In the genomic region with DNA sequence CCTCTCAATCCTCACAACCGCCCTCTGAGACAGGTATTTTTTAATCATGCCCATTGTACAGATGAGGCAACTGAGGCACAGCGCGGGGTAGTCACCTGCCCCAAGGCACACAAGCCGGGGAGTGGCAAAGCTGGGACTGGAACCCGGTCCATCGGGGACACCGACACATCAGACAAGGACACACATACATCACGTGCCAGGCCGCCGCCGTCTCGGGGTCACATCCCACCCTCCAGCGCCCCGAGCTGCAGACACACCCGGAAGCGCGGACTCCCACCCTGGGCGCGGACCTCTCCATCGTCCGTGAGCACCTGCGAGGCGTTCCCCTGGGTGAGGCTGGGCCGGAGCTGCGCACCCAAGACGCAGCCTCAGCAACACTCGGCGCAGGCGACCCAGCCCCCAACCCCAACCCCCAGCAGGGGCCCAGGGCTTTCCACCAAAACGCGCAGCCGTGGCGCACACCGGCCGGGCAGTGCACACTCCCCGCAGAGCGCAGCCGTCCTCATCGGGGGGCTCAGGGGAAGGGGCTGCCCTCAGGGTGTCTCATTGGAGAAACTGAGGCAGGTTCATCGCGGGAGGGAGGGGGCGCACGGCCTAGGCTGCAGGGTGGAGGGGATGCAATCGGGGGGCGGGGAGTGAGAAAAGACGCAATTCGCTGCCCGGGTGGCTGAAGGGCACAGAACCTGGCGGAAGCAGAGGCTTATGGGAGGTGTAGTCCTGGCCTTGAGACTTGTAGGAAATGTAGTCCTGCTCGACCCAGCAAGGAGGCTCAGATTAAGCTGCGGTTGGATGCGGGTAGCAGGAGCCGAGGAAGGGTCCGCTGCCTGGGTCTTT, we compare ENCODE assay signal across 8 cellular contexts. TPM values are rescaled to one million over a fixed set of nuclear protein-coding genes. Genes with fewer than 3 reads are reported as not detected.
DNase-seq lines count a peak whose midpoint lies in the region; ATAC-seq, FAIRE-seq and TF ChIP-seq lines count a peak whose summit lies in the region.

No MANE protein-coding gene starts in this region.

- peaks cover 16% of the 10 kb centered on the region for H3K4me1 Mint-ChIP-seq in activated naive CD4-positive, alpha-beta T cell treated with anti-CD3 and anti-CD28 coated beads for 36 hours (ENCODE audit: low read depth)

- H3K36me3 ChIP-seq in upper lobe of left lung: no peaks in the 10 kb centered on the region

- H3K27me3 ChIP-seq in upper lobe of left lung: peaks cover 0 to 32% (median 21%) of the 10 kb centered on the region in 4 donors

- no peaks in the 10 kb centered on the region for H3K27me3 Mint-ChIP-seq in activated naive CD4-positive, alpha-beta T cell treated with anti-CD3 and anti-CD28 coated beads for 36 hours (ENCODE audit: low read depth)

- no peaks in the 10 kb centered on the region for H3K9me3 ChIP-seq in upper lobe of left lung

- peaks cover 15 to 37% (median 16%) of the 10 kb centered on the region in 4 donors for H3K4me1 ChIP-seq in upper lobe of left lung

- peak overlapping the region; percentile 45 to 81 (median 60) for H3K4me3 ChIP-seq in upper lobe of left lung

- peak; percentile 87 for FAIRE-seq in GM12892 (lab: Jason Lieb, UNC)

- ATAC-seq in omental fat pad (ENCODE audit: low FRiP score): peak; percentile 60
- peak; percentile 70 to 84 for ATAC-seq in upper lobe of left lung (ENCODE audit: low FRiP score in 2 of 2)
- no peak for ATAC-seq in HG02588 (IDR thresholded peaks at IDR 0.05; ENCODE audit: unreplicated experiment)

- DNase-seq in GM12892 (ENCODE audit: insufficient read length) (peak; percentile 80), LoVo (ENCODE audit: low spot score) (peak; percentile 72), SIG-M5 treated with dmso at 0.1 percent for 504 hours (lab: John Stamatoyannopoulos, UW; ENCODE audit: unreplicated experiment) (peak; percentile 89), head of caudate nucleus (peak; percentile 78 to 97 (median 91)), omental fat pad (ENCODE audit: low spot score) (no peak), upper lobe of left lung (peak; percentile 84 to 88)
- peak; percentile 83 for DNase-seq in activated naive CD4-positive, alpha-beta T cell treated with anti-CD3 and anti-CD28 coated beads for 36 hours

- WGBS in upper lobe of left lung, 2 donors: 1 to 4% methylated on average over 8 to 47 of the region's 54 CpGs

- H3K27ac Mint-ChIP-seq in activated naive CD4-positive, alpha-beta T cell treated with anti-CD3 and anti-CD28 coated beads for 36 hours: peak overlapping the region; percentile 31

- CTCF ChIA-PET in activated naive CD4-positive, alpha-beta T cell treated with anti-CD3 and anti-CD28 coated beads for 36 hours (lab: Charles Lee): interaction anchor here (0.6 to 1.2 kb wide), 4 partner anchors 17 to 275 kb away, joined by 3 to 5 read pairs (median 4); no protein-coding TSS in a partner anchor

- TF ChIP-seq POLR2A in GM12892 (IDR thresholded peaks at IDR 0.05; ENCODE audit: low read depth, low read length): no peak
- TF ChIP-seq POLR2A in upper lobe of left lung (IDR thresholded peaks at IDR 0.05): peak in 1 of 4 donors; percentile 21

- intact Hi-C loops in activated naive CD4-positive, alpha-beta T cell treated with anti-CD3 and anti-CD28 coated beads for 36 hours (cut with micrococcal nuclease): loop anchor here (1.0 to 2.0 kb wide), 2 partner anchors 20 to 45 kb away; partner anchors contain the start of gene CYTH2
- intact Hi-C loops in head of caudate nucleus (cut with DNase I): no loop called here

- no peaks in the 10 kb centered on the region for H3K9me3 Mint-ChIP-seq in activated naive CD4-positive, alpha-beta T cell treated with anti-CD3 and anti-CD28 coated beads for 36 hours

- H3K36me3 Mint-ChIP-seq in activated naive CD4-positive, alpha-beta T cell treated with anti-CD3 and anti-CD28 coated beads for 36 hours (ENCODE audit: low read depth): no peaks in the 10 kb centered on the region

- H3K27ac ChIP-seq in upper lobe of left lung: peak overlapping the region in 2 of 4 donors; percentile 40 to 49

- H3K4me3 Mint-ChIP-seq in activated naive CD4-positive, alpha-beta T cell treated with anti-CD3 and anti-CD28 coated beads for 36 hours: no peak overlapping the region

- no peak for TF ChIP-seq CTCF in omental fat pad (IDR thresholded peaks at IDR 0.05)
- TF ChIP-seq CTCF in upper lobe of left lung (IDR thresholded peaks at IDR 0.05): no peak

- no peak for TF ChIP-seq EP300 in upper lobe of left lung (IDR thresholded peaks at IDR 0.05)

RNA-seq across cellular contexts. Expression of gene LMTK3, which starts 1.9 kb away (rescaled TPM):
- polyA plus RNA-seq in GM12892 (2012; ENCODE audit: missing spikeins): not detected
- total RNA-seq in activated naive CD4-positive, alpha-beta T cell treated with anti-CD3 and anti-CD28 coated beads for 36 hours: 1 to 10 TPM; 2.3 to 2.6 TPM
- total RNA-seq in omental fat pad: under 1 TPM; 0.12 to 0.47 (median 0.39) TPM
- total RNA-seq in upper lobe of left lung: 10 to 100 TPM in 4 of 6 donors, 1 to 10 TPM in 2; 4.9 to 45.1 (median 13.1) TPM

RNA-seq across cellular contexts. Expression of gene SULT2B1, which starts 38.5 kb away (rescaled TPM):
- polyA plus RNA-seq in GM12892 (2012; ENCODE audit: missing spikeins): 0.98 TPM
- total RNA-seq in activated naive CD4-positive, alpha-beta T cell treated with anti-CD3 and anti-CD28 coated beads for 36 hours: not detected
- total RNA-seq in omental fat pad (not detected), upper lobe of left lung (10 to 100 TPM; 10.5 to 19.6 (median 15.2) TPM)

RNA-seq across cellular contexts. Expression of gene CYTH2, which starts 44.3 kb away (rescaled TPM):
- 15.6 TPM for polyA plus RNA-seq in GM12892 (2012; ENCODE audit: missing spikeins)
- 10 to 100 TPM; 36.7 to 38.0 TPM for total RNA-seq in activated naive CD4-positive, alpha-beta T cell treated with anti-CD3 and anti-CD28 coated beads for 36 hours
- total RNA-seq in omental fat pad (10 to 100 TPM; 19.2 to 49.7 (median 26.8) TPM), upper lobe of left lung (100 to 1,000 TPM in 2 of 6 donors, 10 to 100 TPM in 4; 53.4 to 195 (median 77.0) TPM)

RNA-seq across cellular contexts. Expression of gene KCNJ14, which starts 58.1 kb away (rescaled TPM):
- polyA plus RNA-seq in GM12892 (2012; ENCODE audit: missing spikeins): 0.45 TPM
- total RNA-seq in activated naive CD4-positive, alpha-beta T cell treated with anti-CD3 and anti-CD28 coated beads for 36 hours: 1 to 10 TPM; 1.7 to 1.8 TPM
- 1 to 10 TPM in 2 of 4 donors, under 1 TPM in 2; 0.56 to 2.2 (median 1.1) TPM for total RNA-seq in omental fat pad
- 1 to 10 TPM in 3 of 6 donors, under 1 TPM in 3; 0.54 to 1.9 (median 0.91) TPM for total RNA-seq in upper lobe of left lung

Comparison
In these comparisons a context has a peak if more than half of its experiments do, and no peak if none do; other contexts are left out.
1. RNA of gene SULT2B1, which starts 38.5 kb away (total RNA-seq): 10.5 to 19.6 TPM in upper lobe of left lung; not detected in omental fat pad and not detected in activated naive CD4-positive, alpha-beta T cell treated with anti-CD3 and anti-CD28 coated beads for 36 hours; every median in the first group is over 4 times any median in the second.